8 cellular contexts compared by ENCODE assay signal in the genomic region with DNA sequence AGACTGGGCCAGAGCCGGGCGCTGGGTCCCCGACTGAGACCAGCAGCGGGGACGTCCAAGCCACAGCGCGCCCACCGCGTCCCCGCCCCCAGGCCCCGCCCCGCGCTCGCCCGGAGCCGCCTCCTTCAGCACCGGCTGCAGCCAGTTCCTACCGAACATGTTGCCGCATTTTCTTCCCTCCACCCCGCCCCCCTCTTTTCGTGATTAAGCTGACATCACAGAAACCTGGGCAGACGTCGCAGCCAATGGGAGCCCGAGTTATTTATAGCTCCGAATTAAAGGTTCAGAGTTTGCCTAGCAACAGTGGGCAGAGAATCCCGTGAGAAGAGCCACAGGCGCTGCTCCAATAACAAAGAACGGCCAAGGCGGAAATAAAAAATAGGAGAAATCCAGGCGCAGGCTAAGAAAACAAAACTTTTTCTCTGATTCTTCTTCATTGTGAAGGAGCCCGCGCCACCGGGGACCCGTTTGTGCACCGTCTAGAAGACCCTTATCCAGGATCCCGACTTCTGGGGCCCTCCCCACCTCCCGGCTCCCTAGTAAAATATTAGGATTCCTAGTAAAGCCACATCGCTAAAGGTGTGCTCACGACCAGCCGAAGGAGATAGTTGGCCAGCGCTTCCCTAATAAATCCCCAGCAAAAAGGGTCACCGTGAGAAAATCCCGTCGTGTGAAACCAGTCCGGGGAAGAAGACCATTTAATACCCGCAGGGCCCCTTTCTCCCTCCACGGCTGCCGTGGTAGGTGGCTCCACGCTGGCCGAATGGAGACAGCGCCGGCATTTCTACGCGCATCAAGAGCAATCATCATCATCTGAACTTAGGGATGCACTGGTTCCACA.
DNase-seq lines count a peak whose midpoint lies in the region; ATAC-seq, FAIRE-seq and TF ChIP-seq lines count a peak whose summit lies in the region.

No MANE protein-coding gene starts in this region.

- no peak for TF ChIP-seq CTCF in A549 (IDR thresholded peaks at IDR 0.05)
- no peak for TF ChIP-seq CTCF in coronary artery (IDR thresholded peaks at IDR 0.05)

- POLR2A ChIA-PET in A549 (lab: Yijun Ruan, JAX) = interaction anchor here (0.6 to 2.9 kb wide), 23 partner anchors 34 to 527 kb away, joined by 3 to 80 read pairs (median 7); no protein-coding TSS in a partner anchor

- H3K27ac ChIP-seq in A549 (peak overlapping the region; percentile 94 to 97), coronary artery (peak overlapping the region; percentile 83 to 95)

- under 1% methylated on average over 33 of the region's 54 CpGs for WGBS in A549 (ENCODE audit: missing lambda C conversion rate)

- H3K4me3 ChIP-seq in A549 = peak overlapping the region; percentile 91
- peak overlapping the region; percentile 87 for H3K4me3 ChIP-seq in coronary artery

- peak; percentile 26; the same call in 1 of the 2 replicates for TF ChIP-seq POLR2A in A549 (IDR thresholded peaks at IDR 0.05; ENCODE audit: low read length)

- no peak for TF ChIP-seq EP300 in A549 (IDR thresholded peaks at IDR 0.05)

- peaks cover 43% of the 10 kb centered on the region for H3K4me1 ChIP-seq in A549

- CTCF ChIA-PET in A549 (lab: Yijun Ruan, JAX) = interaction anchor here (1.0 to 6.1 kb wide), 2 partner anchors 524 to 530 kb away, joined by 3 to 38 read pairs; no protein-coding TSS in a partner anchor

- peak; percentile 69 to 94 for DNase-seq in A549 (ENCODE audit: low read depth in 1 of 2, low spot score in 1 of 2)
- DNase-seq in NCI-H748 (lab: John Stamatoyannopoulos, UW; ENCODE audit: unreplicated experiment) = peak; percentile 99
- DNase-seq in activated CD4-positive, alpha-beta T cell treated with anti-CD3 and anti-CD28 coated beads, Interleukin-2, amount 50 U/mL, for 1 hour = peak; percentile 85
- peak; percentile 97 for DNase-seq in coronary artery (ENCODE audit: low spot score)
- DNase-seq in kidney glomerular epithelial cell (lab: John Stamatoyannopoulos, UW) = peak; percentile 95
- peak; percentile 70 to 75 for DNase-seq in stimulated activated CD4-positive, alpha-beta T cell treated with anti-CD3 and anti-CD28 coated beads, Interleukin-15, amount 100 ng/mL, for 1 hour (ENCODE audit: low read depth in 1 of 2, low spot score in 1 of 2)

- FAIRE-seq in A549 (lab: Jason Lieb, UNC) = no peak

- H3K4me2 ChIP-seq in A549 = peak overlapping the region; percentile 69

- ATAC-seq in A549 (peak; percentile 64 to 68), GM18909 (IDR thresholded peaks at IDR 0.05; ENCODE audit: poor library complexity, unreplicated experiment) (peak; percentile 66), HG03565 (IDR thresholded peaks at IDR 0.05; ENCODE audit: unreplicated experiment) (peak; percentile 47)

- TF ChIP-seq RAD21 in A549 (conservative IDR thresholded peaks at IDR 0.05 in 1 of 2, IDR thresholded peaks at IDR 0.05 in 1 of 2) = peak in 1 of 2 experiments; percentile 1; a peak in 1 of 5 replicates

- H3K9me3 ChIP-seq in A549 = no peaks in the 10 kb centered on the region

TF ChIP-seq in A549, 52 proteins besides CTCF, POLR2A, EP300 and RAD21:
- peak; percentile 36 to 78; a peak in 4 of 5 replicates for TF ChIP-seq JUN (IDR thresholded peaks at IDR 0.05)
- TF ChIP-seq E2F6 (IDR thresholded peaks at IDR 0.05; ENCODE audit: borderline replicate concordance, low read depth) = no peak
- TF ChIP-seq MAX (IDR thresholded peaks at IDR 0.05) = 0 out of 2 replicates have a peak, but pooled peaks have one; percentile 24
- TF ChIP-seq TP53 (CRISPR knock-in tag; IDR thresholded peaks at IDR 0.05) = no peak
- TF ChIP-seq, protein P1, sequence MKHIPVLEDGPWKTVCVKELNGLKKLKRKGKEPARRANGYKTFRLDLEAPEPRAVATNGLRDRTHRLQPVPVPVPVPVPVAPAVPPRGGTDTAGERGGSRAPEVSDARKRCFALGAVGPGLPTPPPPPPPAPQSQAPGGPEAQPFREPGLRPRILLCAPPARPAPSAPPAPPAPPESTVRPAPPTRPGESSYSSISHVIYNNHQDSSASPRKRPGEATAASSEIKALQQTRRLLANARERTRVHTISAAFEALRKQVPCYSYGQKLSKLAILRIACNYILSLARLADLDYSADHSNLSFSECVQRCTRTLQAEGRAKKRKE (CRISPR knock-in tag; IDR thresholded peaks at IDR 0.05; ENCODE audit: low read depth) = no peak
- no peak for TF ChIP-seq HOXA7 (CRISPR knock-in tag; IDR thresholded peaks at IDR 0.05)
- peak; percentile 29; the same call in 1 of the 2 replicates for TF ChIP-seq PHF8 (IDR thresholded peaks at IDR 0.05; ENCODE audit: borderline replicate concordance, low read depth)
- TF ChIP-seq SMC3 (IDR thresholded peaks at IDR 0.05) = 0 out of 3 replicates have a peak, but pooled peaks have one; percentile 20
- TF ChIP-seq ZNF302 (CRISPR knock-in tag; IDR thresholded peaks at IDR 0.05) = no peak
- peak; percentile 97 for TF ChIP-seq RFX5 (IDR thresholded peaks at IDR 0.05)
- peak; percentile 74 for TF ChIP-seq CHD2 (IDR thresholded peaks at IDR 0.05; ENCODE audit: low read length, partially characterized antibody)
- peak; percentile 75 for TF ChIP-seq REST (IDR thresholded peaks at IDR 0.05)
- TF ChIP-seq MAFK (IDR thresholded peaks at IDR 0.05; ENCODE audit: partially characterized antibody) = peak; percentile 95

Comparison
In these comparisons a context has a peak if more than half of its experiments do, and no peak if none do; other contexts are left out.
1. Peak in every context shown above with its lines: DNase-seq, ATAC-seq, H3K4me3 ChIP-seq and H3K27ac ChIP-seq.